Comparison of ENCODE assay signal across 36 cellular contexts in the genomic region with DNA sequence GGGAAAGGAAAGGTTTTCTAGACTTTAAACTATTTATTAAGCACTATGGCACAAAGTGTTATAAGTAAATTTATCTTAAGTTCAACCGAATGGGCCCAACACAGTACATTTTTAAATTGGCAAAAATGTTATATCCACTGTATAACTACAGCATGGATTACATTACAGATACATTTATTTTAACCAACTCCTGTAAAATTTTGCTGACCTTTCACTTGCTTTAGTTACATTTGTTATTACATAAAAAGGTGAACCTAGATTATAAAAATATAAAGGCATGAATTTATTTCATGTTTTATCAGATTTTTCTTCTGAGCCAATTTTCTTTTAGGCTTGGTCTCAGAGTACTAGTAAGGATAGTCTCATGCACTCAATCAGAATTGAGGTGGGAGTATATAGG.
"Had no signal": no experiment of that assay in that cellular context is flagged by ENCODE, and none has a peak within 500 bp of the region (broad histone marks: within the 10 kb centered on the region; RNA-seq: fewer than 3 reads in every experiment).

No MANE protein-coding gene starts in this region.

- DNase-seq: Kasumi-1, MG63, MM.1S, MV-4-11, NCI-H1048, NCI-H1092, NCI-H1092 treated with DMSO at 0.1 percent for 48 hours, NCI-H1105, NCI-H1105 treated with DMSO at 0.1 percent for 48 hours, NCI-H1417, NCI-H1417 treated with DMSO at 0.1 percent for 48 hours, NCI-H1436, NCI-H1436 treated with DMSO at 0.1 percent for 48 hours, NCI-H146, NCI-H1694, NCI-H1694 treated with DMSO at 0.1 percent for 48 hours, NCI-H187, NCI-H187 treated with DMSO at 0.1 percent for 48 hours, NCI-H1930, NCI-H2029, NCI-H2029 treated with DMSO at 0.1 percent for 48 hours, NCI-H2081, NCI-H2081 treated with DMSO at 0.1 percent for 48 hours, NCI-H2107, NCI-H2171, NCI-H2171 treated with DMSO at 0.1 percent for 48 hours, NCI-H2227 treated with DMSO at 0.1 percent for 48 hours, NCI-H226, NCI-H345, NCI-H446, NCI-H446 treated with DMSO at 0.1 percent for 48 hours, NCI-H510A, NCI-H510A treated with DMSO at 0.1 percent for 48 hours, NCI-H524, NCI-H524 treated with DMSO at 0.1 percent for 48 hours, NCI-H526 had no signal

- H3K4me3 ChIP-seq: MG63 had no signal

- H3K27me3 ChIP-seq: MG63 had no signal

- H3K36me3 ChIP-seq: MG63 had no signal

- H3K9me3 ChIP-seq: MG63 had no signal
